Comparison of ENCODE assay signal across 9 cellular contexts in the genomic region with DNA sequence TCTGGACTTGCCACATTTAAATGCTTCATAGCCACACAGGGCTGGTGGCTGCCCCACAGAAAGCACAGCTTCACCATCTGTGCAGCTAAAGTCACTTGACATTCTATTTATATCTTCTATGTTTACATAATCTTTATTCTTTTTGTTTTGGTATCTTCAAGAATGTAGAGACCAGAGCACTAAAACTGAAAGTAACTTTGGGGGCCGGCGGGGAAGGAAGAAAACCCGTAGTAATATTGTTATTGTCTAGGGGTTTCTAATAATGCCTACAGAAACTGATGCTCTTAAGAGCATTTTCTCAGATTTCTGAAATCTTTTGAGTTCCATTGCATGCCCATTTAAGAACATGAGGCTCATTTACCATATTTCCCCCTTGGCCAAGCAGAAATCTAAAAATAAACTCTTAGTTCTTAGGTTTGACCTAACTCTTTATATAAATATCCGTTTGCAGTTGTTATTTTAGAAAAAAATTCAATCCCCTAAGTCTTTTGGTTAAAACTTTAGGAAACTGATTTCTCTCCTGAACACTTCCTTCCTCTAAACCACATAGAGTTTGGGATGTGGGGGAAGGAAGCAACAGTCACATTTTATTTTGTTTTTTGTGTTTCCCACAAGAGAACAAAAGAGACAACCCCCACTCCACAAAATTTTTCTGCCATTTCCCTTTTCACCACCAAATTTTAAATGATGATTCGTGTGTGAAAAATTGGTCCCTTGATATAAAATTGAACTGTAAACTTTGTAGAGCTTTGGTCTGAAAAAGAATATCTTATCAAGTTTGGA.
A peak's percentile ranks its signal among the peaks of the same experiment; 100 is the strongest.
DNase-seq lines count a peak whose midpoint lies in the region; ATAC-seq and TF ChIP-seq lines count a peak whose summit lies in the region.
"Had no signal": no experiment of that assay in that cellular context is flagged by ENCODE, and none has a peak within 500 bp of the region (broad histone marks: within the 10 kb centered on the region; RNA-seq: fewer than 3 reads in every experiment).

No MANE protein-coding gene starts in this region.

- no peaks in the 10 kb centered on the region for H3K9me3 ChIP-seq in thymus (ENCODE audit: control insufficient read depth)

- H3K4me3 Mint-ChIP-seq in Calu3 (ENCODE audit: low read depth, unreplicated experiment), result no peak overlapping the region
- no peak overlapping the region for H3K4me3 Mint-ChIP-seq in endothelial cell (ENCODE audit: unreplicated experiment)

- H3K27ac ChIP-seq in thymus (ENCODE audit: low read depth), result no peak overlapping the region
- H3K27ac ChIP-seq: cardiac muscle cell had no signal

- H3K4me1 ChIP-seq in thymus (ENCODE audit: control insufficient read depth, insufficient read depth, low read length), result no peaks in the 10 kb centered on the region

- H3K9me3 Mint-ChIP-seq in Calu3 (ENCODE audit: low read depth, unreplicated experiment) (no peaks in the 10 kb centered on the region), endothelial cell (ENCODE audit: unreplicated experiment) (no peaks in the 10 kb centered on the region)

- peak; percentile 100 for ATAC-seq in GM21367 (IDR thresholded peaks at IDR 0.05; ENCODE audit: unreplicated experiment)
- peak; percentile 99 for ATAC-seq in HG03521 (IDR thresholded peaks at IDR 0.05; ENCODE audit: unreplicated experiment)

- CTCF ChIA-PET in Calu3 (lab: Charles Lee), result interaction anchor here (0.8 kb wide), 1 partner anchor 9 kb away, joined by 3 read pairs; no protein-coding TSS in a partner anchor

- no peaks in the 10 kb centered on the region for H3K36me3 ChIP-seq in thymus (ENCODE audit: control insufficient read depth, insufficient read depth)
- H3K36me3 ChIP-seq: cardiac muscle cell had no signal

- TF ChIP-seq CTCF in Calu3 (IDR thresholded peaks at IDR 0.05; ENCODE audit: unreplicated experiment) (no peak), endothelial cell (IDR thresholded peaks at IDR 0.05; ENCODE audit: unreplicated experiment) (no peak)

- H3K4me1 Mint-ChIP-seq in Calu3 (ENCODE audit: low read depth, unreplicated experiment) (peaks cover 40% of the 10 kb centered on the region), endothelial cell (ENCODE audit: unreplicated experiment) (peaks cover 14% of the 10 kb centered on the region)

- WGBS in thymus, result 8% methylated on average over 5 of the region's 5 CpGs

- no peaks in the 10 kb centered on the region for H3K27me3 Mint-ChIP-seq in Calu3 (ENCODE audit: unreplicated experiment)
- no peaks in the 10 kb centered on the region for H3K27me3 Mint-ChIP-seq in endothelial cell (ENCODE audit: unreplicated experiment)

- no peaks in the 10 kb centered on the region for H3K36me3 Mint-ChIP-seq in Calu3 (ENCODE audit: insufficient read depth, unreplicated experiment)
- no peaks in the 10 kb centered on the region for H3K36me3 Mint-ChIP-seq in endothelial cell (ENCODE audit: low read depth, unreplicated experiment)

- H3K27ac Mint-ChIP-seq in Calu3 (ENCODE audit: unreplicated experiment) (peak overlapping the region; percentile 20), endothelial cell (ENCODE audit: unreplicated experiment) (peak overlapping the region; percentile 90)

- intact Hi-C loops in Calu3 (cut with micrococcal nuclease; ENCODE audit: unreplicated experiment), result loop anchor here (5.0 kb wide), 1 partner anchor 204 kb away; no protein-coding TSS in a partner anchor

- H3K4me3 ChIP-seq in thymus (ENCODE audit: low read length), result peak overlapping the region; percentile 29
- H3K4me3 ChIP-seq: cardiac muscle cell had no signal

- no TSS peak for BruUV-seq in Calu3 (replicated peaks; lab: Mats Ljungman, UMichigan)

- no peaks in the 10 kb centered on the region for H3K27me3 ChIP-seq in thymus (ENCODE audit: control insufficient read depth, insufficient read depth)
- H3K27me3 ChIP-seq: cardiac muscle cell had no signal

- DNase-seq in Calu3 (no peak), endothelial cell (ENCODE audit: low spot score) (no peak), NCI-H128 (lab: John Stamatoyannopoulos, UW; ENCODE audit: unreplicated experiment) (no peak), RKO (ENCODE audit: low spot score) (no peak)
- DNase-seq in activated naive CD4-positive, alpha-beta T cell (lab: John Stamatoyannopoulos, UW), result no peak
